In genomic region chrX:74923942-74924448, GRCh38 we compare ENCODE assay signal across 8 cellular contexts. TPM values are rescaled to one million over a fixed set of nuclear protein-coding genes. Genes with fewer than 3 reads are reported as not detected.
DNase-seq lines count a peak whose midpoint lies in the region; ATAC-seq, FAIRE-seq and TF ChIP-seq lines count a peak whose summit lies in the region.

No MANE protein-coding gene starts in this region.

- H2BK5ac ChIP-seq in IMR-90 (ENCODE audit: low read depth, low read length, poor library complexity, severe bottlenecking), result no peak overlapping the region

- H3K18ac ChIP-seq in IMR-90 (ENCODE audit: low read depth, low read length), result no peak overlapping the region

- no peak overlapping the region for H3K23ac ChIP-seq in IMR-90 (ENCODE audit: low read depth, low read length)

- no peak overlapping the region for H3K56ac ChIP-seq in IMR-90 (ENCODE audit: extremely low read depth, insufficient read depth, low read length)

- dilution Hi-C loops in IMR-90 (cut with HindIII; ENCODE audit: low sequenced_read_pairs, unreplicated experiment), result no loop called here

- H3K4me3 ChIP-seq in liver (ENCODE audit: low read depth in 1 of 3, low read length in 3 of 3), result peak overlapping the region in 2 of 3 donors; percentile 37 to 45
- H3K4me3 ChIP-seq in HepG2 (replicated peaks in 1 of 3; ENCODE audit: insufficient read depth in 1 of 3, low read depth in 2 of 3, low read length in 3 of 3), result peak overlapping the region in 1 of 3 experiments; percentile 60; a peak in 1 of 6 replicates
- no peak overlapping the region for H3K4me3 ChIP-seq in IMR-90 (ENCODE audit: insufficient read depth, low read depth, low read length)
- peak overlapping the region; percentile 32 for H3K4me3 ChIP-seq in mesodermal cell (ENCODE audit: extremely low read depth, insufficient read depth, low read length, poor library complexity, severe bottlenecking)
- peak overlapping the region; percentile 62 to 70 for H3K4me3 ChIP-seq in tibial artery

- in situ Hi-C loops in HepG2 (cut with HindIII; ENCODE audit: extremely low pct_ligation_motif_present, low pct_unique_long_range_greater_than_20kb) (no loop called here), IMR-90 (cut with MboI; ENCODE audit: low sequenced_read_pairs) (no loop called here)

- H3K79me2 ChIP-seq in HepG2 (ENCODE audit: insufficient read depth, low read length), result no peaks in the 10 kb centered on the region

- H3K27me3 ChIP-seq in liver (ENCODE audit: control insufficient read depth in 4 of 4, insufficient read depth in 4 of 4, low read length in 3 of 4), result peaks cover 0 to 11% (median 2%) of the 10 kb centered on the region in 4 donors
- no peaks in the 10 kb centered on the region for H3K27me3 ChIP-seq in HepG2 (ENCODE audit: control insufficient read depth in 1 of 2, insufficient read depth in 2 of 2, low read length in 2 of 2)
- peaks cover 12% of the 10 kb centered on the region for H3K27me3 ChIP-seq in IMR-90 (ENCODE audit: control insufficient read depth, insufficient read depth, low read length)
- H3K27me3 ChIP-seq in tibial artery, result no peaks in the 10 kb centered on the region

- TF ChIP-seq POLR2A in HepG2 (IDR thresholded peaks at IDR 0.05; ENCODE audit: insufficient read depth in 1 of 2, low read depth in 2 of 2, low read length in 2 of 2) (no peak), IMR-90 (IDR thresholded peaks at IDR 0.05; ENCODE audit: low read depth, low read length) (no peak)

- no peak overlapping the region for H3K4ac ChIP-seq in IMR-90 (ENCODE audit: low read depth, low read length)

- H3K14ac ChIP-seq in IMR-90 (replicated peaks; ENCODE audit: low read depth, low read length), result no peak overlapping the region

- WGBS in liver, result 11% methylated on average over 51 of the region's 51 CpGs
- WGBS in HepG2 (ENCODE audit: low lambda C conversion rate), result 95% methylated on average over 36 of the region's 51 CpGs
- 46% methylated on average over 38 of the region's 51 CpGs; no CpG with 5 or more reads in 1 of the 2 experiments for WGBS in IMR-90 (ENCODE audit: extremely low coverage in 2 of 2, insufficient read length in 1 of 2), 2 experiments
- 8 to 9% methylated on average over 31 to 38 of the region's 51 CpGs for WGBS in mesodermal cell (ENCODE audit: insufficient coverage in 2 of 2), 2 experiments

- no peak overlapping the region for H2BK120ac ChIP-seq in IMR-90 (ENCODE audit: low read depth, low read length)

- DNase-seq in HepG2 (ENCODE audit: low spot score) (no peak), IMR-90 (no peak), anterior cingulate cortex (lab: John Stamatoyannopoulos, UW) (peak in 33 of 58 donors; percentile 0 to 61 (median 6)), tibial artery (peak in 1 of 2 donors; percentile 64), NCI-H146 (lab: John Stamatoyannopoulos, UW) (no peak)

- H2BK20ac ChIP-seq in IMR-90 (ENCODE audit: low read depth, low read length), result no peak overlapping the region

- H2AFZ ChIP-seq in HepG2 (ENCODE audit: low read length) (no peak overlapping the region), IMR-90 (replicated peaks; ENCODE audit: low read length, poor library complexity) (peak overlapping the region; percentile 61)

- TF ChIP-seq RAD21 in liver (IDR thresholded peaks at IDR 0.05), result no peak
- no peak for TF ChIP-seq RAD21 in HepG2 (CRISPR knock-in tag; IDR thresholded peaks at IDR 0.05)
- no peak for TF ChIP-seq RAD21 in IMR-90 (IDR thresholded peaks at IDR 0.05; ENCODE audit: low read length)

- H3K9ac ChIP-seq in liver (ENCODE audit: low read depth in 1 of 2, low read length in 2 of 2) (no peak overlapping the region), HepG2 (ENCODE audit: insufficient read depth, low read depth, low read length) (no peak overlapping the region), IMR-90 (ENCODE audit: low read depth, low read length) (no peak overlapping the region)

- TF ChIP-seq EP300 in HepG2 (IDR thresholded peaks at IDR 0.05; ENCODE audit: low read depth in 2 of 2, low read length in 2 of 2) (no peak), HepG2 (CRISPR knock-in tag; IDR thresholded peaks at IDR 0.05; ENCODE audit: borderline replicate concordance) (no peak)

- H3K4me2 ChIP-seq in HepG2 (ENCODE audit: low read depth, low read length), result no peak overlapping the region
- no peak overlapping the region for H3K4me2 ChIP-seq in IMR-90 (ENCODE audit: low read depth, low read length)

- H3K27ac ChIP-seq in liver (ENCODE audit: low read depth in 1 of 2, low read length in 2 of 2) (no peak overlapping the region), HepG2 (ENCODE audit: extremely low read length, insufficient read depth, low read length) (no peak overlapping the region), IMR-90 (ENCODE audit: insufficient read depth, low read length) (no peak overlapping the region), mesodermal cell (ENCODE audit: low read depth, low read length, severe bottlenecking) (no peak overlapping the region), tibial artery (peak overlapping the region; percentile 83 to 90)

- no peak overlapping the region for H4K5ac ChIP-seq in IMR-90 (ENCODE audit: low read depth, low read length)

- CTCF ChIA-PET in HepG2 (lab: Yijun Ruan, JAX; ENCODE audit: low intra/inter-chr PET ratio, low total read pairs), result no interaction called here
- CTCF ChIA-PET in IMR-90 (lab: Yijun Ruan, JAX), result interaction anchor here (0.5 kb wide), 1 partner anchor 652 kb away, joined by 3 read pairs; no protein-coding TSS in a partner anchor

- H3K36me3 ChIP-seq in liver (ENCODE audit: control insufficient read depth in 4 of 4, insufficient read depth in 3 of 4, low read depth in 1 of 4, low read length in 3 of 4) (no peaks in the 10 kb centered on the region), HepG2 (replicated peaks in 1 of 2; ENCODE audit: control insufficient read depth in 1 of 2, insufficient read depth in 2 of 2, low read length in 2 of 2) (no peaks in the 10 kb centered on the region), IMR-90 (ENCODE audit: control insufficient read depth, insufficient read depth, low read length) (no peaks in the 10 kb centered on the region), mesodermal cell (ENCODE audit: control insufficient read depth, insufficient read depth, low read length) (no peaks in the 10 kb centered on the region), tibial artery (no peaks in the 10 kb centered on the region)

- POLR2A ChIA-PET in HepG2 (lab: Yijun Ruan, JAX), result no interaction called here
- POLR2A ChIA-PET in IMR-90 (lab: Charles Lee; ENCODE audit: unreplicated experiment), result no interaction called here

- FAIRE-seq in HepG2 (lab: Jason Lieb, UNC), result no peak

- H3K4me1 ChIP-seq in liver (ENCODE audit: control insufficient read depth in 4 of 4, insufficient read depth in 4 of 4, low read length in 3 of 4), result peaks cover 2 to 9% (median 4%) of the 10 kb centered on the region in 4 donors
- H3K4me1 ChIP-seq in HepG2 (ENCODE audit: insufficient read depth, low read length), result no peaks in the 10 kb centered on the region
- no peaks in the 10 kb centered on the region for H3K4me1 ChIP-seq in IMR-90 (ENCODE audit: control insufficient read depth, insufficient read depth, low read length)
- no peaks in the 10 kb centered on the region for H3K4me1 ChIP-seq in mesodermal cell (ENCODE audit: control insufficient read depth, insufficient read depth, low read length, poor library complexity, severe bottlenecking)
- H3K4me1 ChIP-seq in tibial artery, result no peaks in the 10 kb centered on the region

- TF ChIP-seq CTCF in liver (IDR thresholded peaks at IDR 0.05; ENCODE audit: low read depth, low read length, missing input control) (no peak), HepG2 (CRISPR knock-in tag; IDR thresholded peaks at IDR 0.05) (no peak), IMR-90 (conservative IDR thresholded peaks at IDR 0.05; ENCODE audit: low read depth, low read length) (no peak), tibial artery (IDR thresholded peaks at IDR 0.05) (no peak)

- BruUV-seq in HepG2 (replicated peaks; lab: Mats Ljungman, UMichigan) (no TSS peak), IMR-90 (replicated peaks; lab: Mats Ljungman, UMichigan) (no TSS peak)

- H2BK15ac ChIP-seq in IMR-90 (ENCODE audit: low read depth, low read length), result no peak overlapping the region

- H3K9me3 ChIP-seq in liver (ENCODE audit: control insufficient read depth in 4 of 4, low read length in 3 of 4) (no peaks in the 10 kb centered on the region), HepG2 (ENCODE audit: low read length) (no peaks in the 10 kb centered on the region), IMR-90 (ENCODE audit: control insufficient read depth, insufficient read depth, low read length) (peaks cover 3% of the 10 kb centered on the region; the same call in 1 of the 2 replicates), mesodermal cell (ENCODE audit: control insufficient read depth, low read length) (no peaks in the 10 kb centered on the region), tibial artery (peaks cover 0 to 3% (median 0%) of the 10 kb centered on the region in 3 donors)

- H4K20me1 ChIP-seq in HepG2 (ENCODE audit: insufficient read depth, low read length) (no peaks in the 10 kb centered on the region), IMR-90 (ENCODE audit: insufficient read depth, low read length) (no peaks in the 10 kb centered on the region)

- no peak overlapping the region for H2AK5ac ChIP-seq in IMR-90 (ENCODE audit: low read depth, low read length)

- no peak overlapping the region for H2AK9ac ChIP-seq in IMR-90 (replicated peaks; ENCODE audit: low read depth, low read length, poor library complexity)

- ATAC-seq in HepG2 (no peak), IMR-90 (ENCODE audit: low read depth) (no peak), GM19397 (IDR thresholded peaks at IDR 0.05; ENCODE audit: unreplicated experiment) (no peak)

- no peaks in the 10 kb centered on the region for H3K79me1 ChIP-seq in IMR-90 (ENCODE audit: low read depth in 1 of 2, low read length in 2 of 2)

- intact Hi-C loops in HepG2 (cut with micrococcal nuclease; ENCODE audit: unreplicated experiment) (loop anchor here (10.0 kb wide), 1 partner anchor 681 kb away; no protein-coding TSS in a partner anchor), IMR-90 (cut with micrococcal nuclease) (no loop called here), tibial artery (cut with DNase I; ENCODE audit: low total_unique reads) (no loop called here)

- no peak overlapping the region for H4K91ac ChIP-seq in IMR-90 (ENCODE audit: insufficient read depth, low read depth, low read length)

- no peaks in the 10 kb centered on the region for H3K9me1 ChIP-seq in IMR-90 (ENCODE audit: insufficient read depth, low read length)

- no peak overlapping the region for H4K8ac ChIP-seq in IMR-90 (ENCODE audit: low read depth in 2 of 2, low read length in 2 of 2)

RNA-seq across cellular contexts. Expression of gene NEXMIF, which starts 1.3 kb away (rescaled TPM):
- total RNA-seq in liver (under 1 TPM; 0.08 to 0.42 TPM), HepG2 (2016; rRNA removed; fragmentation: Illumina TruSeq; extraction: Trizol) (not detected in 2 replicates), IMR-90 (2012; rRNA removed) (under 0.01 TPM in 1 of 2 replicates, not detected in the other)
- polyA plus RNA-seq in liver (under 1 TPM; 0.01 to 0.03 TPM), HepG2 (2011; rRNA removed) (under 0.01 TPM in 1 of 2 replicates, not detected in the other), IMR-90 (2012; rRNA removed) (not detected in 2 replicates)
- total RNA-seq in HepG2 (2016; cell fraction: cytosol; rRNA removed; fragmentation: Illumina TruSeq; extraction: Trizol; ENCODE audit: low read depth), result not detected in 2 replicates
- 0.02 TPM in 1 of 2 replicates, not detected in the other for total RNA-seq in HepG2 (2016; cell fraction: insoluble cytoplasmic fraction; rRNA removed; fragmentation: Illumina TruSeq; extraction: Trizol)
- total RNA-seq in HepG2 (2016; cell fraction: membrane; rRNA removed; fragmentation: Illumina TruSeq; extraction: Trizol), result not detected in 2 replicates
- total RNA-seq in HepG2 (2016; cell fraction: nucleus; rRNA removed; fragmentation: Illumina TruSeq; extraction: Trizol), result not detected in 2 replicates
- polyA plus RNA-seq in HepG2 (2011; cell fraction: cytosol; rRNA removed), result under 0.01 TPM in 1 of 2 replicates, not detected in the other
- polyA plus RNA-seq in HepG2 (2011; cell fraction: nucleus; rRNA removed), result 0.02 TPM in 1 of 2 replicates, not detected in the other
- not detected in 2 replicates for polyA plus RNA-seq in HepG2 (2012)
- polyA plus RNA-seq in HepG2 (2016; cell fraction: cytosol; fragmentation: Illumina TruSeq; extraction: Trizol; ENCODE audit: low read depth), result not detected in 2 replicates
- not detected in 2 replicates for polyA plus RNA-seq in HepG2 (2016; cell fraction: insoluble cytoplasmic fraction; fragmentation: Illumina TruSeq; extraction: Trizol; ENCODE audit: low read depth)
- not detected in 2 replicates for polyA plus RNA-seq in HepG2 (2016; cell fraction: membrane; fragmentation: Illumina TruSeq; extraction: Trizol; ENCODE audit: low read depth)
- polyA plus RNA-seq in HepG2 (2016; cell fraction: nucleus; fragmentation: Illumina TruSeq; extraction: Trizol; ENCODE audit: insufficient read depth, low read depth), result not detected in 2 replicates
- 0.02 TPM in 2 replicates for polyA minus RNA-seq in HepG2 (2011; rRNA and poly(A)+ RNA removed; ENCODE audit: low replicate concordance)
- polyA minus RNA-seq in HepG2 (2011; cell fraction: cytosol; rRNA and poly(A)+ RNA removed), result not detected in 2 replicates
- polyA minus RNA-seq in HepG2 (2011; cell fraction: nucleus; rRNA and poly(A)+ RNA removed), result 0.12 TPM in 1 of 2 replicates, not detected in the other
- polyA plus RNA-seq in IMR-90 (2012; cell fraction: cytosol; rRNA removed), result not detected in 2 replicates
- polyA plus RNA-seq in IMR-90 (2012; cell fraction: nucleus; rRNA removed; ENCODE audit: low replicate concordance), result not detected in 2 replicates
- 0.22 TPM for polyA plus RNA-seq in mesodermal cell (2013, experiment 1 of 2)
- 0.10 TPM for polyA plus RNA-seq in mesodermal cell (2013, experiment 2 of 2)

Comparison
In these comparisons a context has a peak if more than half of its experiments do, and no peak if none do; other contexts are left out.
1. H3K27ac ChIP-seq: peak in tibial artery (2 of 2); none in liver (0 of 2), HepG2 (single experiment), IMR-90 (single experiment) and mesodermal cell (single experiment).
2. DNase-seq: peak in anterior cingulate cortex (33 of 58); none in HepG2 (single experiment), IMR-90 (single experiment) and NCI-H146 (single experiment).